ENCODE assay signal across 2 cellular contexts in genomic region chr17:78617371-78618061, GRCh38.
TF ChIP-seq lines count a peak whose summit lies in the region.

No MANE protein-coding gene starts in this region.

TF ChIP-seq in HepG2, 621 proteins besides CTCF, POLR2A, EP300 and RAD21:
- TF ChIP-seq ZBTB46 (CRISPR knock-in tag; IDR thresholded peaks at IDR 0.05; ENCODE audit: borderline replicate concordance) = no peak
- TF ChIP-seq KDM1A (CRISPR knock-in tag; IDR thresholded peaks at IDR 0.05) = no peak
- TF ChIP-seq HNRNPH1 (optimal IDR thresholded peaks at IDR 0.05; ENCODE audit: low read depth, low read length) = no peak
- TF ChIP-seq HNF1B (CRISPR knock-in tag; IDR thresholded peaks at IDR 0.05) = 0 out of 2 replicates have a peak, but pooled peaks have one; percentile 16
- TF ChIP-seq ZNF501 (CRISPR knock-in tag; IDR thresholded peaks at IDR 0.05) = peak; percentile 30; the same call in 1 of the 2 replicates
- peak; percentile 51; the same call in 1 of the 2 replicates for TF ChIP-seq ZBTB33 (CRISPR knock-in tag; IDR thresholded peaks at IDR 0.05)
- TF ChIP-seq ZNF761 (CRISPR knock-in tag; conservative IDR thresholded peaks at IDR 0.05) = no peak
- TF ChIP-seq HNF4G (IDR thresholded peaks at IDR 0.05; ENCODE audit: borderline replicate concordance, low read depth, low read length) = no peak
- no peak for TF ChIP-seq HNF4G (CRISPR knock-in tag; IDR thresholded peaks at IDR 0.05; ENCODE audit: borderline replicate concordance, low read depth)
- 0 out of 2 replicates have a peak, but pooled peaks have one; percentile 24 for TF ChIP-seq RARA (CRISPR knock-in tag; IDR thresholded peaks at IDR 0.05)
- 0 out of 2 replicates have a peak, but pooled peaks have one; percentile 22 for TF ChIP-seq ZBTB38 (CRISPR knock-in tag; IDR thresholded peaks at IDR 0.05)
- TF ChIP-seq ZNF687 (CRISPR knock-in tag; IDR thresholded peaks at IDR 0.05) = 0 out of 2 replicates have a peak, but pooled peaks have one; percentile 16

TF ChIP-seq in H1, 55 proteins besides CTCF, POLR2A, EP300 and RAD21:
- TF ChIP-seq TAF1 (IDR thresholded peaks at IDR 0.05; ENCODE audit: low read depth, low read length) (no peak), KDM4A (IDR thresholded peaks at IDR 0.05; ENCODE audit: low read depth, low read length, severe bottlenecking) (no peak), SP1 (IDR thresholded peaks at IDR 0.05; ENCODE audit: low read depth, low read length) (no peak), NRF1 (IDR thresholded peaks at IDR 0.05; ENCODE audit: low read depth, low read length) (no peak), YY1 (IDR thresholded peaks at IDR 0.05; ENCODE audit: low read depth, low read length) (no peak)
TF ChIP-seq in H1: peak in this region for 0.
